8 cellular contexts compared by ENCODE assay signal in genomic region chr12:64404470-64405446, GRCh38. TPM values are rescaled to one million over a fixed set of nuclear protein-coding genes. Genes with fewer than 3 reads are reported as not detected.
DNase-seq lines count a peak whose midpoint lies in the region; ATAC-seq and TF ChIP-seq lines count a peak whose summit lies in the region.

No MANE protein-coding gene starts in this region.

- no peak for TF ChIP-seq CTCF in Panc1 (IDR thresholded peaks at IDR 0.05)
- no peak for TF ChIP-seq CTCF in fibroblast of pulmonary artery (IDR thresholded peaks at IDR 0.05; ENCODE audit: low read length, missing control alignments)
- TF ChIP-seq CTCF in nephron progenitor cell (IDR thresholded peaks at IDR 0.05) = no peak

- H3K9me3 ChIP-seq in CD4-positive, CD25-positive, alpha-beta regulatory T cell (ENCODE audit: control insufficient read depth in 2 of 2, low read length in 2 of 2) = no peaks in the 10 kb centered on the region
- H3K9me3 ChIP-seq in Panc1 (ENCODE audit: control insufficient read depth, insufficient read depth, low read depth, low read length) (no peaks in the 10 kb centered on the region), subcutaneous abdominal adipose tissue (ENCODE audit: control insufficient read depth in 5 of 5, low read length in 5 of 5) (no peaks in the 10 kb centered on the region)

- peak overlapping the region; percentile 91 to 97 (median 92) for H3K27ac Mint-ChIP-seq in CD4-positive, CD25-positive, alpha-beta regulatory T cell
- H3K27ac Mint-ChIP-seq in activated T-helper 2 cell treated with anti-CD3 and anti-CD28 coated beads, Interferon-gamma antibody, Interleukin-2, Interleukin-4, amounts not matched to agents 10 μg/mL and 5 μg/mL and 100 μg/mL, durations not matched to agents 14 hours and 24 hours and 36 hours = peak overlapping the region; percentile 97
- H3K27ac Mint-ChIP-seq in nephron progenitor cell = peak overlapping the region; percentile 100

- peak in 2 of 3 donors; percentile 27 to 60 for DNase-seq in CD4-positive, CD25-positive, alpha-beta regulatory T cell
- DNase-seq in Panc1 (ENCODE audit: low read depth, low spot score) (no peak), fibroblast of pulmonary artery (ENCODE audit: low read depth) (peak; percentile 85), nephron progenitor cell (no peak)
- peak; percentile 43 for DNase-seq in activated T-helper 2 cell treated with anti-CD3 and anti-CD28 coated beads, Interferon-gamma antibody, Interleukin-2, Interleukin-4, amounts not matched to agents 10 μg/mL and 5 μg/mL and 100 μg/mL, durations not matched to agents 14 hours and 24 hours and 36 hours (ENCODE audit: low spot score)

- no TSS peak for BruUV-seq in Panc1 (replicated peaks; lab: Mats Ljungman, UMichigan)

- CTCF ChIA-PET in Panc1 (lab: Charles Lee) = no interaction called here

- no peaks in the 10 kb centered on the region for H3K27me3 Mint-ChIP-seq in CD4-positive, CD25-positive, alpha-beta regulatory T cell
- H3K27me3 Mint-ChIP-seq in activated T-helper 2 cell treated with anti-CD3 and anti-CD28 coated beads, Interferon-gamma antibody, Interleukin-2, Interleukin-4, amounts not matched to agents 10 μg/mL and 5 μg/mL and 100 μg/mL, durations not matched to agents 14 hours and 24 hours and 36 hours (ENCODE audit: low read depth) = no peaks in the 10 kb centered on the region
- peaks cover 5% of the 10 kb centered on the region for H3K27me3 Mint-ChIP-seq in nephron progenitor cell (ENCODE audit: low read depth, poor library complexity)

- intact Hi-C loops in Panc1 (cut with micrococcal nuclease; ENCODE audit: unreplicated experiment) = no loop called here
- intact Hi-C loops in activated T-helper 2 cell treated with anti-CD3 and anti-CD28 coated beads, Interferon-gamma antibody, Interleukin-2, Interleukin-4, amounts not matched to agents 10 μg/mL and 5 μg/mL and 100 μg/mL, durations not matched to agents 14 hours and 24 hours and 36 hours (cut with micrococcal nuclease) = loop anchor here (1.0 to 10.0 kb wide), 7 partner anchors 19 to 620 kb away; partner anchors contain the start of genes GNS, KICS2, SRGAP1 and TBK1

- no peak for ATAC-seq in CD4-positive, CD25-positive, alpha-beta regulatory T cell (ENCODE audit: low read depth in 2 of 2)
- ATAC-seq in GM19035 (IDR thresholded peaks at IDR 0.05; ENCODE audit: unreplicated experiment) (peak; percentile 36), HG03378 (IDR thresholded peaks at IDR 0.05; ENCODE audit: unreplicated experiment) (peak; percentile 29), Panc1 (peak; percentile 73)

- H3K9ac ChIP-seq in subcutaneous abdominal adipose tissue (ENCODE audit: low read length in 5 of 5) = peak overlapping the region; percentile 77 to 90 (median 87)

- H3K27me3 ChIP-seq in CD4-positive, CD25-positive, alpha-beta regulatory T cell (ENCODE audit: control insufficient read depth, insufficient read depth, low read length) = no peaks in the 10 kb centered on the region
- H3K27me3 ChIP-seq in Panc1 (ENCODE audit: control insufficient read depth, insufficient read depth, low read length) (no peaks in the 10 kb centered on the region), subcutaneous abdominal adipose tissue (ENCODE audit: control insufficient read depth in 5 of 5, insufficient read depth in 4 of 5, low read length in 5 of 5) (no peaks in the 10 kb centered on the region)

- peaks cover 11 to 51% (median 31%) of the 10 kb centered on the region in 4 donors for H3K4me1 Mint-ChIP-seq in CD4-positive, CD25-positive, alpha-beta regulatory T cell
- peaks cover 30% of the 10 kb centered on the region for H3K4me1 Mint-ChIP-seq in activated T-helper 2 cell treated with anti-CD3 and anti-CD28 coated beads, Interferon-gamma antibody, Interleukin-2, Interleukin-4, amounts not matched to agents 10 μg/mL and 5 μg/mL and 100 μg/mL, durations not matched to agents 14 hours and 24 hours and 36 hours (ENCODE audit: low read depth)
- peaks cover 63% of the 10 kb centered on the region for H3K4me1 Mint-ChIP-seq in nephron progenitor cell

- in situ Hi-C loops in Panc1 (cut with HindIII; ENCODE audit: low pct_unique_long_range_greater_than_20kb, low sequenced_read_pairs) = no loop called here

- H3K27ac ChIP-seq in CD4-positive, CD25-positive, alpha-beta regulatory T cell (ENCODE audit: insufficient read depth, low read length, poor library complexity, severe bottlenecking) = peak overlapping the region; percentile 83
- H3K27ac ChIP-seq in Panc1 (ENCODE audit: low read length) (peak overlapping the region; percentile 98), subcutaneous abdominal adipose tissue (ENCODE audit: low read depth, low read length) (peak overlapping the region; percentile 98)

- peaks cover 16% of the 10 kb centered on the region for H3K4me1 ChIP-seq in CD4-positive, CD25-positive, alpha-beta regulatory T cell (ENCODE audit: control insufficient read depth, insufficient read depth, low read length, poor library complexity, severe bottlenecking)
- H3K4me1 ChIP-seq in Panc1 (ENCODE audit: control insufficient read depth, insufficient read depth, low read length) = peaks cover 7% of the 10 kb centered on the region; the same call in 1 of the 2 replicates
- H3K4me1 ChIP-seq in subcutaneous abdominal adipose tissue (ENCODE audit: control insufficient read depth in 5 of 5, insufficient read depth in 5 of 5, low read length in 5 of 5) = peaks cover 2 to 23% (median 19%) of the 10 kb centered on the region in 5 donors

- peak overlapping the region; percentile 89 for H3K4me3 ChIP-seq in CD4-positive, CD25-positive, alpha-beta regulatory T cell (ENCODE audit: low read depth, low read length)
- H3K4me3 ChIP-seq in Panc1 (ENCODE audit: low read depth in 2 of 2, low read length in 2 of 2) (peak overlapping the region; percentile 89 to 97), fibroblast of pulmonary artery (replicated peaks; ENCODE audit: low read depth, low read length) (peak overlapping the region; percentile 91), subcutaneous abdominal adipose tissue (ENCODE audit: low read depth in 1 of 5, low read length in 5 of 5) (peak overlapping the region; percentile 88 to 95 (median 91))

- H3K36me3 Mint-ChIP-seq in CD4-positive, CD25-positive, alpha-beta regulatory T cell = no peaks in the 10 kb centered on the region
- peaks cover 15% of the 10 kb centered on the region for H3K36me3 Mint-ChIP-seq in activated T-helper 2 cell treated with anti-CD3 and anti-CD28 coated beads, Interferon-gamma antibody, Interleukin-2, Interleukin-4, amounts not matched to agents 10 μg/mL and 5 μg/mL and 100 μg/mL, durations not matched to agents 14 hours and 24 hours and 36 hours (ENCODE audit: low read depth)
- H3K36me3 Mint-ChIP-seq in nephron progenitor cell (ENCODE audit: low read depth) = peaks cover 8% of the 10 kb centered on the region

- no peaks in the 10 kb centered on the region for H3K9me3 Mint-ChIP-seq in CD4-positive, CD25-positive, alpha-beta regulatory T cell
- H3K9me3 Mint-ChIP-seq in activated T-helper 2 cell treated with anti-CD3 and anti-CD28 coated beads, Interferon-gamma antibody, Interleukin-2, Interleukin-4, amounts not matched to agents 10 μg/mL and 5 μg/mL and 100 μg/mL, durations not matched to agents 14 hours and 24 hours and 36 hours = no peaks in the 10 kb centered on the region
- no peaks in the 10 kb centered on the region for H3K9me3 Mint-ChIP-seq in nephron progenitor cell

- peak overlapping the region; percentile 96 to 97 (median 97) for H3K4me3 Mint-ChIP-seq in CD4-positive, CD25-positive, alpha-beta regulatory T cell
- peak overlapping the region; percentile 93 for H3K4me3 Mint-ChIP-seq in activated T-helper 2 cell treated with anti-CD3 and anti-CD28 coated beads, Interferon-gamma antibody, Interleukin-2, Interleukin-4, amounts not matched to agents 10 μg/mL and 5 μg/mL and 100 μg/mL, durations not matched to agents 14 hours and 24 hours and 36 hours (ENCODE audit: low read depth)
- peak overlapping the region; percentile 97 for H3K4me3 Mint-ChIP-seq in nephron progenitor cell

- POLR2A ChIA-PET in Panc1 (lab: Charles Lee) = interaction anchor here (0.5 to 0.6 kb wide), 2 partner anchors 10 to 1756 kb away, joined by 3 to 4 read pairs; no protein-coding TSS in a partner anchor

- H3K36me3 ChIP-seq in CD4-positive, CD25-positive, alpha-beta regulatory T cell (ENCODE audit: control insufficient read depth, insufficient read depth, low read length) = no peaks in the 10 kb centered on the region
- peaks cover 3% of the 10 kb centered on the region for H3K36me3 ChIP-seq in Panc1 (ENCODE audit: control insufficient read depth, insufficient read depth, low read length)
- H3K36me3 ChIP-seq in subcutaneous abdominal adipose tissue (ENCODE audit: control insufficient read depth in 5 of 5, insufficient read depth in 5 of 5, low read length in 5 of 5) = no peaks in the 10 kb centered on the region

RNA-seq across cellular contexts. Expression of gene XPOT, which starts 0.6 kb away (rescaled TPM):
- 59.6 TPM for total RNA-seq in CD4-positive, CD25-positive, alpha-beta regulatory T cell
- 10 to 100 TPM; 27.7 to 43.3 (median 34.0) TPM for polyA plus RNA-seq in CD4-positive, CD25-positive, alpha-beta regulatory T cell
- total RNA-seq in Panc1 (2021; ENCODE audit: unreplicated experiment) = 155 TPM
- polyA plus RNA-seq in Panc1 (2012; ENCODE audit: insufficient read length) = 69.3 TPM
- 119 and 120 TPM in 2 replicates for total RNA-seq in activated T-helper 2 cell treated with anti-CD3 and anti-CD28 coated beads, Interferon-gamma antibody, Interleukin-2, Interleukin-4, amounts not matched to agents 10 μg/mL and 5 μg/mL and 100 μg/mL, durations not matched to agents 14 hours and 24 hours and 36 hours

RNA-seq across cellular contexts. Expression of gene C12orf56, which starts 14.2 kb away (rescaled TPM):
- total RNA-seq in CD4-positive, CD25-positive, alpha-beta regulatory T cell = 0.15 TPM
- polyA plus RNA-seq in CD4-positive, CD25-positive, alpha-beta regulatory T cell = not detected
- total RNA-seq in Panc1 (2021; ENCODE audit: unreplicated experiment) = 2.8 TPM
- 2.3 TPM for polyA plus RNA-seq in Panc1 (2012; ENCODE audit: insufficient read length)
- 0.30 TPM in 1 of 2 replicates, not detected in the other for total RNA-seq in activated T-helper 2 cell treated with anti-CD3 and anti-CD28 coated beads, Interferon-gamma antibody, Interleukin-2, Interleukin-4, amounts not matched to agents 10 μg/mL and 5 μg/mL and 100 μg/mL, durations not matched to agents 14 hours and 24 hours and 36 hours

RNA-seq across cellular contexts. Expression of gene TBK1, which starts 47.2 kb away (rescaled TPM):
- total RNA-seq in CD4-positive, CD25-positive, alpha-beta regulatory T cell = 24.3 TPM
- 10 to 100 TPM; 21.3 to 29.1 (median 22.8) TPM for polyA plus RNA-seq in CD4-positive, CD25-positive, alpha-beta regulatory T cell
- total RNA-seq in Panc1 (2021; ENCODE audit: unreplicated experiment) = 32.4 TPM
- polyA plus RNA-seq in Panc1 (2012; ENCODE audit: insufficient read length) = 12.3 TPM
- 34.1 and 35.3 TPM in 2 replicates for total RNA-seq in activated T-helper 2 cell treated with anti-CD3 and anti-CD28 coated beads, Interferon-gamma antibody, Interleukin-2, Interleukin-4, amounts not matched to agents 10 μg/mL and 5 μg/mL and 100 μg/mL, durations not matched to agents 14 hours and 24 hours and 36 hours

Comparison
In these comparisons a context has a peak if more than half of its experiments do, and no peak if none do; other contexts are left out.
1. ATAC-seq: peak in GM19035 (single experiment), HG03378 (single experiment) and Panc1 (single experiment); none in CD4-positive, CD25-positive, alpha-beta regulatory T cell (0 of 2).
2. DNase-seq: peak in CD4-positive, CD25-positive, alpha-beta regulatory T cell (2 of 3), activated T-helper 2 cell treated with anti-CD3 and anti-CD28 coated beads, Interferon-gamma antibody, Interleukin-2, Interleukin-4, amounts not matched to agents 10 μg/mL and 5 μg/mL and 100 μg/mL, durations not matched to agents 14 hours and 24 hours and 36 hours (single experiment) and fibroblast of pulmonary artery (single experiment); none in Panc1 (single experiment) and nephron progenitor cell (single experiment).
3. Peak in every context shown above with its lines, with median percentiles within 50 percentile points of each other: H3K27ac ChIP-seq, H3K4me3 ChIP-seq, H3K27ac Mint-ChIP-seq and H3K4me3 Mint-ChIP-seq.